1 cellular context compared by ENCODE assay signal in genomic region chr7:76327610-76328009, GRCh38.
TF ChIP-seq lines count a peak whose summit lies in the region.

No MANE protein-coding gene starts in this region.

TF ChIP-seq in GM23338, 12 proteins besides CTCF, POLR2A, EP300 and RAD21 (continued from another document):
- TF ChIP-seq ETS1 (IDR thresholded peaks at IDR 0.05) = no peak
- TF ChIP-seq, protein P1, sequence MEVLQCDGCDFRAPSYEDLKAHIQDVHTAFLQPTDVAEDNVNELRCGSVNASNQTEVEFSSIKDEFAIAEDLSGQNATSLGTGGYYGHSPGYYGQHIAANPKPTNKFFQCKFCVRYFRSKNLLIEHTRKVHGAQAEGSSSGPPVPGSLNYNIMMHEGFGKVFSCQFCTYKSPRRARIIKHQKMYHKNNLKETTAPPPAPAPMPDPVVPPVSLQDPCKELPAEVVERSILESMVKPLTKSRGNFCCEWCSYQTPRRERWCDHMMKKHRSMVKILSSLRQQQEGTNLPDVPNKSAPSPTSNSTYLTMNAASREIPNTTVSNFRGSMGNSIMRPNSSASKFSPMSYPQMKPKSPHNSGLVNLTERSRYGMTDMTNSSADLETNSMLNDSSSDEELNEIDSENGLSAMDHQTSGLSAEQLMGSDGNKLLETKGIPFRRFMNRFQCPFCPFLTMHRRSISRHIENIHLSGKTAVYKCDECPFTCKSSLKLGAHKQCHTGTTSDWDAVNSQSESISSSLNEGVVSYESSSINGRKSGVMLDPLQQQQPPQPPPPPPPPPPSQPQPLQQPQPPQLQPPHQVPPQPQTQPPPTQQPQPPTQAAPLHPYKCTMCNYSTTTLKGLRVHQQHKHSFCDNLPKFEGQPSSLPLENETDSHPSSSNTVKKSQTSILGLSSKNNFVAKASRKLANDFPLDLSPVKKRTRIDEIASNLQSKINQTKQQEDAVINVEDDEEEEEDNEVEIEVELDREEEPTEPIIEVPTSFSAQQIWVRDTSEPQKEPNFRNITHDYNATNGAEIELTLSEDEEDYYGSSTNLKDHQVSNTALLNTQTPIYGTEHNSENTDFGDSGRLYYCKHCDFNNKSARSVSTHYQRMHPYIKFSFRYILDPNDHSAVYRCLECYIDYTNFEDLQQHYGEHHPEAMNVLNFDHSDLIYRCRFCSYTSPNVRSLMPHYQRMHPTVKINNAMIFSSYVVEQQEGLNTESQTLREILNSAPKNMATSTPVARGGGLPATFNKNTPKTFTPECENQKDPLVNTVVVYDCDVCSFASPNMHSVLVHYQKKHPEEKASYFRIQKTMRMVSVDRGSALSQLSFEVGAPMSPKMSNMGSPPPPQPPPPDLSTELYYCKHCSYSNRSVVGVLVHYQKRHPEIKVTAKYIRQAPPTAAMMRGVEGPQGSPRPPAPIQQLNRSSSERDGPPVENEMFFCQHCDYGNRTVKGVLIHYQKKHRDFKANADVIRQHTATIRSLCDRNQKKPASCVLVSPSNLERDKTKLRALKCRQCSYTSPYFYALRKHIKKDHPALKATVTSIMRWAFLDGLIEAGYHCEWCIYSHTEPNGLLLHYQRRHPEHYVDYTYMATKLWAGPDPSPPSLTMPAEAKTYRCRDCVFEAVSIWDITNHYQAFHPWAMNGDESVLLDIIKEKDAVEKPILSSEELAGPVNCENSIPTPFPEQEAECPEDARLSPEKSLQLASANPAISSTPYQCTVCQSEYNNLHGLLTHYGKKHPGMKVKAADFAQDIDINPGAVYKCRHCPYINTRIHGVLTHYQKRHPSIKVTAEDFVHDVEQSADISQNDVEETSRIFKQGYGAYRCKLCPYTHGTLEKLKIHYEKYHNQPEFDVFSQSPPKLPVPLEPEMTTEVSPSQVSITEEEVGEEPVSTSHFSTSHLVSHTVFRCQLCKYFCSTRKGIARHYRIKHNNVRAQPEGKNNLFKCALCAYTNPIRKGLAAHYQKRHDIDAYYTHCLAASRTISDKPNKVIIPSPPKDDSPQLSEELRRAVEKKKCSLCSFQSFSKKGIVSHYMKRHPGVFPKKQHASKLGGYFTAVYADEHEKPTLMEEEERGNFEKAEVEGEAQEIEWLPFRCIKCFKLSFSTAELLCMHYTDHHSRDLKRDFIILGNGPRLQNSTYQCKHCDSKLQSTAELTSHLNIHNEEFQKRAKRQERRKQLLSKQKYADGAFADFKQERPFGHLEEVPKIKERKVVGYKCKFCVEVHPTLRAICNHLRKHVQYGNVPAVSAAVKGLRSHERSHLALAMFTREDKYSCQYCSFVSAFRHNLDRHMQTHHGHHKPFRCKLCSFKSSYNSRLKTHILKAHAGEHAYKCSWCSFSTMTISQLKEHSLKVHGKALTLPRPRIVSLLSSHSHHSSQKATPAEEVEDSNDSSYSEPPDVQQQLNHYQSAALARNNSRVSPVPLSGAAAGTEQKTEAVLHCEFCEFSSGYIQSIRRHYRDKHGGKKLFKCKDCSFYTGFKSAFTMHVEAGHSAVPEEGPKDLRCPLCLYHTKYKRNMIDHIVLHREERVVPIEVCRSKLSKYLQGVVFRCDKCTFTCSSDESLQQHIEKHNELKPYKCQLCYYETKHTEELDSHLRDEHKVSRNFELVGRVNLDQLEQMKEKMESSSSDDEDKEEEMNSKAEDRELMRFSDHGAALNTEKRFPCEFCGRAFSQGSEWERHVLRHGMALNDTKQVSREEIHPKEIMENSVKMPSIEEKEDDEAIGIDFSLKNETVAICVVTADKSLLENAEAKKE (CRISPR knock-in tag; IDR thresholded peaks at IDR 0.05) = no peak
- TF ChIP-seq, protein P2, sequence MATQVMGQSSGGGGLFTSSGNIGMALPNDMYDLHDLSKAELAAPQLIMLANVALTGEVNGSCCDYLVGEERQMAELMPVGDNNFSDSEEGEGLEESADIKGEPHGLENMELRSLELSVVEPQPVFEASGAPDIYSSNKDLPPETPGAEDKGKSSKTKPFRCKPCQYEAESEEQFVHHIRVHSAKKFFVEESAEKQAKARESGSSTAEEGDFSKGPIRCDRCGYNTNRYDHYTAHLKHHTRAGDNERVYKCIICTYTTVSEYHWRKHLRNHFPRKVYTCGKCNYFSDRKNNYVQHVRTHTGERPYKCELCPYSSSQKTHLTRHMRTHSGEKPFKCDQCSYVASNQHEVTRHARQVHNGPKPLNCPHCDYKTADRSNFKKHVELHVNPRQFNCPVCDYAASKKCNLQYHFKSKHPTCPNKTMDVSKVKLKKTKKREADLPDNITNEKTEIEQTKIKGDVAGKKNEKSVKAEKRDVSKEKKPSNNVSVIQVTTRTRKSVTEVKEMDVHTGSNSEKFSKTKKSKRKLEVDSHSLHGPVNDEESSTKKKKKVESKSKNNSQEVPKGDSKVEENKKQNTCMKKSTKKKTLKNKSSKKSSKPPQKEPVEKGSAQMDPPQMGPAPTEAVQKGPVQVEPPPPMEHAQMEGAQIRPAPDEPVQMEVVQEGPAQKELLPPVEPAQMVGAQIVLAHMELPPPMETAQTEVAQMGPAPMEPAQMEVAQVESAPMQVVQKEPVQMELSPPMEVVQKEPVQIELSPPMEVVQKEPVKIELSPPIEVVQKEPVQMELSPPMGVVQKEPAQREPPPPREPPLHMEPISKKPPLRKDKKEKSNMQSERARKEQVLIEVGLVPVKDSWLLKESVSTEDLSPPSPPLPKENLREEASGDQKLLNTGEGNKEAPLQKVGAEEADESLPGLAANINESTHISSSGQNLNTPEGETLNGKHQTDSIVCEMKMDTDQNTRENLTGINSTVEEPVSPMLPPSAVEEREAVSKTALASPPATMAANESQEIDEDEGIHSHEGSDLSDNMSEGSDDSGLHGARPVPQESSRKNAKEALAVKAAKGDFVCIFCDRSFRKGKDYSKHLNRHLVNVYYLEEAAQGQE (IDR thresholded peaks at IDR 0.05; ENCODE audit: unreplicated experiment) = no peak
- TF ChIP-seq EZH2 (IDR thresholded peaks at IDR 0.05; ENCODE audit: low read depth, unreplicated experiment) = no peak
- no peak for TF ChIP-seq POLR2AphosphoS5 (IDR thresholded peaks at IDR 0.05; ENCODE audit: low read depth)
- no peak for TF ChIP-seq ZNF114 (CRISPR knock-in tag; IDR thresholded peaks at IDR 0.05)
